In genomic region chr3:186316666-186317260, GRCh38 we compare ENCODE assay signal across 21 cellular contexts.
"Had no signal": no experiment of that assay in that cellular context is flagged by ENCODE, and none has a peak within 500 bp of the region (broad histone marks: within the 10 kb centered on the region; RNA-seq: fewer than 3 reads in every experiment).

No MANE protein-coding gene starts in this region.

- DNase-seq: activated CD4-positive, alpha-beta memory T cell treated with anti-CD3 and anti-CD28 coated beads for 36 hours; activated CD4-positive, alpha-beta T cell treated with anti-CD3 and anti-CD28 coated beads, Interleukin-2, amount 10 ng/mL, durations not matched to agents 7 days and 5 days; activated CD4-positive, CD25-positive, alpha-beta regulatory T cell; activated CD8-positive, alpha-beta memory T cell treated with anti-CD3 and anti-CD28 coated beads for 24 hours; activated gamma-delta T cell; activated naive CD4-positive, alpha-beta T cell treated with anti-CD3 and anti-CD28 coated beads for 36 hours; activated naive CD8-positive, alpha-beta T cell treated with anti-CD3 and anti-CD28 coated beads for 36 hours; activated T-cell treated with anti-CD3 and anti-CD28 coated beads, Interleukin-2, amount 50 U/mL, for 4 hours; body of pancreas; KG1; NCI-H1048; NCI-H146; NCI-H187 treated with DMSO at 0.1 percent for 48 hours; NCI-H2081 treated with DMSO at 0.1 percent for 48 hours; NCI-H446; NCI-H524; PC-3; SHP77 treated with DMSO at 0.1 percent for 48 hours; T-helper 17 cell; T1000 had no signal

- ATAC-seq: activated T-cell treated with anti-CD3 and anti-CD28 coated beads, Interleukin-2, amount 50 U/mL, for 4 hours; body of pancreas; PC-3; T-helper 17 cell had no signal

- H3K36me3 Mint-ChIP-seq: activated CD4-positive, alpha-beta memory T cell treated with anti-CD3 and anti-CD28 coated beads for 36 hours; activated naive CD8-positive, alpha-beta T cell treated with anti-CD3 and anti-CD28 coated beads for 36 hours had no signal

- H3K27me3 Mint-ChIP-seq: activated CD4-positive, alpha-beta memory T cell treated with anti-CD3 and anti-CD28 coated beads for 36 hours; activated CD4-positive, alpha-beta T cell treated with anti-CD3 and anti-CD28 coated beads, Interleukin-2, amount 10 ng/mL, durations not matched to agents 7 days and 5 days had no signal

- H3K27ac Mint-ChIP-seq: activated CD4-positive, alpha-beta memory T cell treated with anti-CD3 and anti-CD28 coated beads for 36 hours; activated CD4-positive, alpha-beta T cell treated with anti-CD3 and anti-CD28 coated beads, Interleukin-2, amount 10 ng/mL, durations not matched to agents 7 days and 5 days; activated naive CD4-positive, alpha-beta T cell treated with anti-CD3 and anti-CD28 coated beads for 36 hours; activated naive CD8-positive, alpha-beta T cell treated with anti-CD3 and anti-CD28 coated beads for 36 hours; T-helper 17 cell had no signal

- H3K4me1 Mint-ChIP-seq: activated CD4-positive, alpha-beta T cell treated with anti-CD3 and anti-CD28 coated beads, Interleukin-2, amount 10 ng/mL, durations not matched to agents 7 days and 5 days; activated naive CD8-positive, alpha-beta T cell treated with anti-CD3 and anti-CD28 coated beads for 36 hours; central memory CD8-positive, alpha-beta T cell; T-helper 17 cell had no signal

- H3K9me3 Mint-ChIP-seq: activated CD4-positive, alpha-beta memory T cell treated with anti-CD3 and anti-CD28 coated beads for 36 hours; activated CD4-positive, alpha-beta T cell treated with anti-CD3 and anti-CD28 coated beads, Interleukin-2, amount 10 ng/mL, durations not matched to agents 7 days and 5 days; activated naive CD4-positive, alpha-beta T cell treated with anti-CD3 and anti-CD28 coated beads for 36 hours; activated naive CD8-positive, alpha-beta T cell treated with anti-CD3 and anti-CD28 coated beads for 36 hours; activated T-cell treated with anti-CD3 and anti-CD28 coated beads, Interleukin-2, amount 50 U/mL, for 4 hours; central memory CD8-positive, alpha-beta T cell had no signal

- H3K4me3 Mint-ChIP-seq: activated CD4-positive, alpha-beta memory T cell treated with anti-CD3 and anti-CD28 coated beads for 36 hours; activated CD4-positive, alpha-beta T cell treated with anti-CD3 and anti-CD28 coated beads, Interleukin-2, amount 10 ng/mL, durations not matched to agents 7 days and 5 days; activated naive CD4-positive, alpha-beta T cell treated with anti-CD3 and anti-CD28 coated beads for 36 hours; activated naive CD8-positive, alpha-beta T cell treated with anti-CD3 and anti-CD28 coated beads for 36 hours; activated T-cell treated with anti-CD3 and anti-CD28 coated beads, Interleukin-2, amount 50 U/mL, for 4 hours; central memory CD8-positive, alpha-beta T cell; T-helper 17 cell had no signal
